Comparison of ENCODE assay signal across 9 cellular contexts in genomic region chr9:100216178-100216787, GRCh38.
DNase-seq lines count a peak whose midpoint lies in the region; ATAC-seq lines count a peak whose summit lies in the region.
"Had no signal": no experiment of that assay in that cellular context is flagged by ENCODE, and none has a peak within 500 bp of the region (broad histone marks: within the 10 kb centered on the region; RNA-seq: fewer than 3 reads in every experiment).

No MANE protein-coding gene starts in this region.

- H3K4me1 Mint-ChIP-seq in activated CD8-positive, alpha-beta T cell treated with anti-CD3 and anti-CD28 coated beads, Interleukin-2, amount 10 ng/mL, durations not matched to agents 7 days and 5 days (ENCODE audit: low read depth): peaks cover 15% of the 10 kb centered on the region
- H3K4me1 Mint-ChIP-seq in natural killer cell treated with Interleukin-12 subunit alpha and Interleukin-12 subunit beta and Interleukin-15 and Interleukin-18, amount 100 ng/mL, for 72 hours (ENCODE audit: low read depth in 2 of 2): peaks cover 7 to 11% of the 10 kb centered on the region in 2 donors

- DNase-seq in ELF-1 (ENCODE audit: low read depth, low spot score): peak; percentile 82
- peak; percentile 55 for DNase-seq in MV-4-11 (lab: John Stamatoyannopoulos, UW)
- peak; percentile 75 for DNase-seq in activated CD8-positive, alpha-beta T cell treated with anti-CD3 and anti-CD28 coated beads, Interleukin-2, amount 10 ng/mL, durations not matched to agents 7 days and 5 days
- DNase-seq in natural killer cell treated with Interleukin-12 subunit alpha and Interleukin-12 subunit beta and Interleukin-15 and Interleukin-18, amount 100 ng/mL, for 72 hours (ENCODE audit: low spot score): peak; percentile 67
- DNase-seq in substantia nigra (lab: John Stamatoyannopoulos, UW): peak in 35 of 49 donors; percentile 2 to 57 (median 21)
- no peak for DNase-seq in DMS79 treated with DMSO at 0.1 percent for 48 hours (lab: John Stamatoyannopoulos, UW)

- CTCF ChIA-PET in activated CD8-positive, alpha-beta T cell treated with anti-CD3 and anti-CD28 coated beads, Interleukin-2, amount 10 ng/mL, durations not matched to agents 7 days and 5 days (lab: Charles Lee): interaction anchor here (0.6 to 1.9 kb wide), 10 partner anchors 13 to 1019 kb away, joined by 3 to 7 read pairs (median 4); no protein-coding TSS in a partner anchor

- H3K4me3 Mint-ChIP-seq in activated CD8-positive, alpha-beta T cell treated with anti-CD3 and anti-CD28 coated beads, Interleukin-2, amount 10 ng/mL, durations not matched to agents 7 days and 5 days: no peak overlapping the region
- H3K4me3 Mint-ChIP-seq in natural killer cell treated with Interleukin-12 subunit alpha and Interleukin-12 subunit beta and Interleukin-15 and Interleukin-18, amount 100 ng/mL, for 72 hours: no peak overlapping the region
- H3K4me3 Mint-ChIP-seq: activated naive CD8-positive, alpha-beta T cell had no signal

- H3K27ac ChIP-seq in substantia nigra (ENCODE audit: low read depth, low read length, poor library complexity, severe bottlenecking): no peak overlapping the region

- ATAC-seq in GM21723 (IDR thresholded peaks at IDR 0.05; ENCODE audit: unreplicated experiment) (peak; percentile 70), esophagus mucosa (peak; percentile 84)
- peak; percentile 68 for ATAC-seq in activated CD8-positive, alpha-beta T cell treated with anti-CD3 and anti-CD28 coated beads, Interleukin-2, amount 10 ng/mL, durations not matched to agents 7 days and 5 days
- peak; percentile 74 to 81 for ATAC-seq in natural killer cell treated with Interleukin-12 subunit alpha and Interleukin-12 subunit beta and Interleukin-15 and Interleukin-18, amount 100 ng/mL, for 72 hours

- POLR2A ChIA-PET in activated CD8-positive, alpha-beta T cell treated with anti-CD3 and anti-CD28 coated beads, Interleukin-2, amount 10 ng/mL, durations not matched to agents 7 days and 5 days (lab: Charles Lee): no interaction called here

- H3K36me3 Mint-ChIP-seq in activated CD8-positive, alpha-beta T cell treated with anti-CD3 and anti-CD28 coated beads, Interleukin-2, amount 10 ng/mL, durations not matched to agents 7 days and 5 days (ENCODE audit: low read depth): no peaks in the 10 kb centered on the region
- no peaks in the 10 kb centered on the region for H3K36me3 Mint-ChIP-seq in natural killer cell treated with Interleukin-12 subunit alpha and Interleukin-12 subunit beta and Interleukin-15 and Interleukin-18, amount 100 ng/mL, for 72 hours
- H3K36me3 Mint-ChIP-seq: activated naive CD8-positive, alpha-beta T cell had no signal

- no peaks in the 10 kb centered on the region for H3K9me3 Mint-ChIP-seq in activated CD8-positive, alpha-beta T cell treated with anti-CD3 and anti-CD28 coated beads, Interleukin-2, amount 10 ng/mL, durations not matched to agents 7 days and 5 days (ENCODE audit: insufficient read depth)
- no peaks in the 10 kb centered on the region for H3K9me3 Mint-ChIP-seq in natural killer cell treated with Interleukin-12 subunit alpha and Interleukin-12 subunit beta and Interleukin-15 and Interleukin-18, amount 100 ng/mL, for 72 hours

- H3K27me3 Mint-ChIP-seq in activated CD8-positive, alpha-beta T cell treated with anti-CD3 and anti-CD28 coated beads, Interleukin-2, amount 10 ng/mL, durations not matched to agents 7 days and 5 days (ENCODE audit: low read depth): no peaks in the 10 kb centered on the region
- H3K27me3 Mint-ChIP-seq in natural killer cell treated with Interleukin-12 subunit alpha and Interleukin-12 subunit beta and Interleukin-15 and Interleukin-18, amount 100 ng/mL, for 72 hours: no peaks in the 10 kb centered on the region
- H3K27me3 Mint-ChIP-seq: activated naive CD8-positive, alpha-beta T cell had no signal

- peak overlapping the region; percentile 22 for H3K27ac Mint-ChIP-seq in activated CD8-positive, alpha-beta T cell treated with anti-CD3 and anti-CD28 coated beads, Interleukin-2, amount 10 ng/mL, durations not matched to agents 7 days and 5 days
- H3K27ac Mint-ChIP-seq in natural killer cell treated with Interleukin-12 subunit alpha and Interleukin-12 subunit beta and Interleukin-15 and Interleukin-18, amount 100 ng/mL, for 72 hours: no peak overlapping the region
- H3K27ac Mint-ChIP-seq: activated naive CD8-positive, alpha-beta T cell had no signal
